In genomic region chr10:14600065-14600464, GRCh38 we compare ENCODE assay signal across 1 cellular context.
TF ChIP-seq lines count a peak whose summit lies in the region.

No MANE protein-coding gene starts in this region.

TF ChIP-seq in GM12878, 131 proteins besides CTCF, POLR2A, EP300 and RAD21 (continued from another document):
- TF ChIP-seq PKNOX1 (IDR thresholded peaks at IDR 0.05): no peak
- TF ChIP-seq ZNF622 (IDR thresholded peaks at IDR 0.05): no peak
- TF ChIP-seq, protein P1, sequence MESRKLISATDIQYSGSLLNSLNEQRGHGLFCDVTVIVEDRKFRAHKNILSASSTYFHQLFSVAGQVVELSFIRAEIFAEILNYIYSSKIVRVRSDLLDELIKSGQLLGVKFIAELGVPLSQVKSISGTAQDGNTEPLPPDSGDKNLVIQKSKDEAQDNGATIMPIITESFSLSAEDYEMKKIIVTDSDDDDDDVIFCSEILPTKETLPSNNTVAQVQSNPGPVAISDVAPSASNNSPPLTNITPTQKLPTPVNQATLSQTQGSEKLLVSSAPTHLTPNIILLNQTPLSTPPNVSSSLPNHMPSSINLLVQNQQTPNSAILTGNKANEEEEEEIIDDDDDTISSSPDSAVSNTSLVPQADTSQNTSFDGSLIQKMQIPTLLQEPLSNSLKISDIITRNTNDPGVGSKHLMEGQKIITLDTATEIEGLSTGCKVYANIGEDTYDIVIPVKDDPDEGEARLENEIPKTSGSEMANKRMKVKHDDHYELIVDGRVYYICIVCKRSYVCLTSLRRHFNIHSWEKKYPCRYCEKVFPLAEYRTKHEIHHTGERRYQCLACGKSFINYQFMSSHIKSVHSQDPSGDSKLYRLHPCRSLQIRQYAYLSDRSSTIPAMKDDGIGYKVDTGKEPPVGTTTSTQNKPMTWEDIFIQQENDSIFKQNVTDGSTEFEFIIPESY (IDR thresholded peaks at IDR 0.05): 0 out of 2 replicates have a peak, but pooled peaks have one; percentile 70
- TF ChIP-seq ZBTB40 (IDR thresholded peaks at IDR 0.05; ENCODE audit: borderline replicate concordance): no peak
- TF ChIP-seq NFXL1 (IDR thresholded peaks at IDR 0.05; ENCODE audit: borderline replicate concordance): no peak
- peak; percentile 64 for TF ChIP-seq POLR2AphosphoS5 (IDR thresholded peaks at IDR 0.05; ENCODE audit: low read length)
- TF ChIP-seq SIN3A (IDR thresholded peaks at IDR 0.05; ENCODE audit: low read depth, low read length): no peak
- TF ChIP-seq YBX1 (IDR thresholded peaks at IDR 0.05): no peak
- TF ChIP-seq, protein P2, sequence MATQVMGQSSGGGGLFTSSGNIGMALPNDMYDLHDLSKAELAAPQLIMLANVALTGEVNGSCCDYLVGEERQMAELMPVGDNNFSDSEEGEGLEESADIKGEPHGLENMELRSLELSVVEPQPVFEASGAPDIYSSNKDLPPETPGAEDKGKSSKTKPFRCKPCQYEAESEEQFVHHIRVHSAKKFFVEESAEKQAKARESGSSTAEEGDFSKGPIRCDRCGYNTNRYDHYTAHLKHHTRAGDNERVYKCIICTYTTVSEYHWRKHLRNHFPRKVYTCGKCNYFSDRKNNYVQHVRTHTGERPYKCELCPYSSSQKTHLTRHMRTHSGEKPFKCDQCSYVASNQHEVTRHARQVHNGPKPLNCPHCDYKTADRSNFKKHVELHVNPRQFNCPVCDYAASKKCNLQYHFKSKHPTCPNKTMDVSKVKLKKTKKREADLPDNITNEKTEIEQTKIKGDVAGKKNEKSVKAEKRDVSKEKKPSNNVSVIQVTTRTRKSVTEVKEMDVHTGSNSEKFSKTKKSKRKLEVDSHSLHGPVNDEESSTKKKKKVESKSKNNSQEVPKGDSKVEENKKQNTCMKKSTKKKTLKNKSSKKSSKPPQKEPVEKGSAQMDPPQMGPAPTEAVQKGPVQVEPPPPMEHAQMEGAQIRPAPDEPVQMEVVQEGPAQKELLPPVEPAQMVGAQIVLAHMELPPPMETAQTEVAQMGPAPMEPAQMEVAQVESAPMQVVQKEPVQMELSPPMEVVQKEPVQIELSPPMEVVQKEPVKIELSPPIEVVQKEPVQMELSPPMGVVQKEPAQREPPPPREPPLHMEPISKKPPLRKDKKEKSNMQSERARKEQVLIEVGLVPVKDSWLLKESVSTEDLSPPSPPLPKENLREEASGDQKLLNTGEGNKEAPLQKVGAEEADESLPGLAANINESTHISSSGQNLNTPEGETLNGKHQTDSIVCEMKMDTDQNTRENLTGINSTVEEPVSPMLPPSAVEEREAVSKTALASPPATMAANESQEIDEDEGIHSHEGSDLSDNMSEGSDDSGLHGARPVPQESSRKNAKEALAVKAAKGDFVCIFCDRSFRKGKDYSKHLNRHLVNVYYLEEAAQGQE (IDR thresholded peaks at IDR 0.05; ENCODE audit: low read depth, low read length): no peak
- TF ChIP-seq ESRRA (IDR thresholded peaks at IDR 0.05; ENCODE audit: low read length): no peak
- no peak for TF ChIP-seq RB1 (IDR thresholded peaks at IDR 0.05; ENCODE audit: borderline replicate concordance)
- no peak for TF ChIP-seq PRDM15 (CRISPR knock-in tag; IDR thresholded peaks at IDR 0.05)
- TF ChIP-seq, protein P3, sequence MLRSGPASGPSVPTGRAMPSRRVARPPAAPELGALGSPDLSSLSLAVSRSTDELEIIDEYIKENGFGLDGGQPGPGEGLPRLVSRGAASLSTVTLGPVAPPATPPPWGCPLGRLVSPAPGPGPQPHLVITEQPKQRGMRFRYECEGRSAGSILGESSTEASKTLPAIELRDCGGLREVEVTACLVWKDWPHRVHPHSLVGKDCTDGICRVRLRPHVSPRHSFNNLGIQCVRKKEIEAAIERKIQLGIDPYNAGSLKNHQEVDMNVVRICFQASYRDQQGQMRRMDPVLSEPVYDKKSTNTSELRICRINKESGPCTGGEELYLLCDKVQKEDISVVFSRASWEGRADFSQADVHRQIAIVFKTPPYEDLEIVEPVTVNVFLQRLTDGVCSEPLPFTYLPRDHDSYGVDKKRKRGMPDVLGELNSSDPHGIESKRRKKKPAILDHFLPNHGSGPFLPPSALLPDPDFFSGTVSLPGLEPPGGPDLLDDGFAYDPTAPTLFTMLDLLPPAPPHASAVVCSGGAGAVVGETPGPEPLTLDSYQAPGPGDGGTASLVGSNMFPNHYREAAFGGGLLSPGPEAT (IDR thresholded peaks at IDR 0.05; ENCODE audit: low read depth): no peak
- 0 out of 2 replicates have a peak, but pooled peaks have one; percentile 29 for TF ChIP-seq PAX5 (IDR thresholded peaks at IDR 0.05; ENCODE audit: borderline replicate concordance, low read depth, low read length)
TF ChIP-seq in GM12878: peak in this region for 5.
